Comparison of ENCODE assay signal across 9 cellular contexts in genomic region chr11:65927904-65928397, GRCh38. TPM values are rescaled to one million over a fixed set of nuclear protein-coding genes. Genes with fewer than 3 reads are reported as not detected.
DNase-seq lines count a peak whose midpoint lies in the region; ATAC-seq and TF ChIP-seq lines count a peak whose summit lies in the region.
"Had no signal": no experiment of that assay in that cellular context is flagged by ENCODE, and none has a peak within 500 bp of the region (broad histone marks: within the 10 kb centered on the region; RNA-seq: fewer than 3 reads in every experiment).

No MANE protein-coding gene starts in this region.

- no peaks in the 10 kb centered on the region for H3K36me3 ChIP-seq in smooth muscle cell (ENCODE audit: low read depth)
- no peaks in the 10 kb centered on the region for H3K36me3 ChIP-seq in breast epithelium

- H3K27me3 ChIP-seq in smooth muscle cell (ENCODE audit: low read depth) (no peaks in the 10 kb centered on the region), breast epithelium (no peaks in the 10 kb centered on the region)

- no peaks in the 10 kb centered on the region for H3K27me3 Mint-ChIP-seq in T-helper 17 cell
- H3K27me3 Mint-ChIP-seq in activated naive CD8-positive, alpha-beta T cell treated with anti-CD3 and anti-CD28 coated beads, Interleukin-2, amount 50 U/mL, for 24 hours = no peaks in the 10 kb centered on the region

- DNase-seq in GDM1 (lab: John Stamatoyannopoulos, UW) = peak; percentile 82
- DNase-seq in T-helper 17 cell = peak; percentile 42 to 55 (median 50)
- DNase-seq in activated naive CD8-positive, alpha-beta T cell treated with anti-CD3 and anti-CD28 coated beads, Interleukin-2, amount 50 U/mL, for 24 hours = peak; percentile 73
- DNase-seq in stimulated activated CD4-positive, alpha-beta T cell treated with anti-CD3 and anti-CD28 coated beads, Interleukin-12 subunit alpha, Interleukin-12 subunit beta, amount 100 ng/mL, for 24 hours (ENCODE audit: low read depth in 2 of 2) = peak; percentile 30 to 61
- DNase-seq in smooth muscle cell (lab: John Stamatoyannopoulos, UW; ENCODE audit: unreplicated experiment) = no peak
- no peak for DNase-seq in NCI-H146 treated with DMSO at 0.1 percent for 48 hours (lab: John Stamatoyannopoulos, UW; ENCODE audit: unreplicated experiment)
- DNase-seq in breast epithelium (ENCODE audit: low spot score in 2 of 2) = no peak

- ATAC-seq in HG02840 (IDR thresholded peaks at IDR 0.05; ENCODE audit: low FRiP score, unreplicated experiment) = peak; percentile 61
- peak; percentile 98 for ATAC-seq in T-helper 17 cell
- peak; percentile 86 for ATAC-seq in activated naive CD8-positive, alpha-beta T cell treated with anti-CD3 and anti-CD28 coated beads, Interleukin-2, amount 50 U/mL, for 24 hours

- no peak overlapping the region for H2AFZ ChIP-seq in smooth muscle cell (ENCODE audit: low read depth)

- peaks cover 26% of the 10 kb centered on the region for H3K4me1 Mint-ChIP-seq in T-helper 17 cell
- peaks cover 52% of the 10 kb centered on the region for H3K4me1 Mint-ChIP-seq in activated naive CD8-positive, alpha-beta T cell treated with anti-CD3 and anti-CD28 coated beads, Interleukin-2, amount 50 U/mL, for 24 hours

- H3K27ac Mint-ChIP-seq in T-helper 17 cell = peak overlapping the region; percentile 96
- peak overlapping the region; percentile 90 for H3K27ac Mint-ChIP-seq in activated naive CD8-positive, alpha-beta T cell treated with anti-CD3 and anti-CD28 coated beads, Interleukin-2, amount 50 U/mL, for 24 hours

- H3K4me3 ChIP-seq in smooth muscle cell = no peak overlapping the region
- H3K4me3 ChIP-seq in breast epithelium = peak overlapping the region in 1 of 3 donors; percentile 33

- 88% methylated on average over 9 of the region's 9 CpGs for WGBS in smooth muscle cell (ENCODE audit: low lambda C conversion rate)

- H3K79me2 ChIP-seq in smooth muscle cell (ENCODE audit: low read depth) = no peaks in the 10 kb centered on the region

- peak overlapping the region; percentile 77 for H3K4me3 Mint-ChIP-seq in T-helper 17 cell
- peak overlapping the region; percentile 69 for H3K4me3 Mint-ChIP-seq in activated naive CD8-positive, alpha-beta T cell treated with anti-CD3 and anti-CD28 coated beads, Interleukin-2, amount 50 U/mL, for 24 hours

- no peaks in the 10 kb centered on the region for H3F3A ChIP-seq in smooth muscle cell (ENCODE audit: low read depth)

- TF ChIP-seq POLR2A in breast epithelium (IDR thresholded peaks at IDR 0.05) = no peak

- H3K27ac ChIP-seq in smooth muscle cell (ENCODE audit: low read depth) = no peak overlapping the region
- H3K27ac ChIP-seq in breast epithelium = no peak overlapping the region

- TF ChIP-seq CTCF in smooth muscle cell (IDR thresholded peaks at IDR 0.05; ENCODE audit: borderline replicate concordance, insufficient read depth, poor library complexity, severe bottlenecking) (no peak), breast epithelium (IDR thresholded peaks at IDR 0.05) (no peak)

- H3K36me3 Mint-ChIP-seq in T-helper 17 cell (ENCODE audit: low read depth) = no peaks in the 10 kb centered on the region
- H3K36me3 Mint-ChIP-seq in activated naive CD8-positive, alpha-beta T cell treated with anti-CD3 and anti-CD28 coated beads, Interleukin-2, amount 50 U/mL, for 24 hours (ENCODE audit: low read depth) = no peaks in the 10 kb centered on the region

- H3K4me1 ChIP-seq in smooth muscle cell (ENCODE audit: low read depth) = no peaks in the 10 kb centered on the region
- no peaks in the 10 kb centered on the region for H3K4me1 ChIP-seq in breast epithelium

- no peak overlapping the region for H3K9ac ChIP-seq in smooth muscle cell (ENCODE audit: low read depth)

- H3K9me3 Mint-ChIP-seq in activated naive CD8-positive, alpha-beta T cell treated with anti-CD3 and anti-CD28 coated beads, Interleukin-2, amount 50 U/mL, for 24 hours = no peaks in the 10 kb centered on the region

- intact Hi-C loops in breast epithelium (cut with DNase I; ENCODE audit: low total_unique reads) = no loop called here

- no peaks in the 10 kb centered on the region for H4K20me1 ChIP-seq in smooth muscle cell (ENCODE audit: low read depth)

- H3K9me3 ChIP-seq in T-helper 17 cell (ENCODE audit: control insufficient read depth, low read length, poor library complexity, severe bottlenecking) (no peaks in the 10 kb centered on the region), smooth muscle cell (replicated peaks; ENCODE audit: low read depth) (no peaks in the 10 kb centered on the region), breast epithelium (no peaks in the 10 kb centered on the region)

- H3K4me2 ChIP-seq in smooth muscle cell = no peak overlapping the region

RNA-seq across cellular contexts. Expression of gene DRAP1, which starts 8.7 kb away (rescaled TPM):
- total RNA-seq in T-helper 17 cell (10 to 100 TPM; 63.1 to 65.7 TPM), smooth muscle cell (73.9 and 79.3 TPM in 2 replicates), breast epithelium (10 to 100 TPM; 50.1 to 64.5 (median 51.5) TPM)
- polyA plus RNA-seq in smooth muscle cell = 276 and 278 TPM in 2 replicates

RNA-seq across cellular contexts. Expression of gene C11orf68, which starts 9.1 kb away (rescaled TPM):
- 10 to 100 TPM; 14.1 to 18.1 TPM for total RNA-seq in T-helper 17 cell
- total RNA-seq in smooth muscle cell = 32.0 and 41.2 TPM in 2 replicates
- 90.8 and 99.5 TPM in 2 replicates for polyA plus RNA-seq in smooth muscle cell
- total RNA-seq in breast epithelium = 10 to 100 TPM; 16.7 to 20.3 (median 19.7) TPM

RNA-seq across cellular contexts. Expression of gene TSGA10IP, which starts 17.3 kb away (rescaled TPM):
- not detected for total RNA-seq in T-helper 17 cell
- total RNA-seq in smooth muscle cell = 0.27 TPM in 1 of 2 replicates, not detected in the other
- 1.5 TPM in 2 replicates for polyA plus RNA-seq in smooth muscle cell
- not detected for total RNA-seq in breast epithelium
- total RNA-seq: glomerular endothelial cell had no signal

RNA-seq across cellular contexts. Expression of gene FOSL1, which starts 27.8 kb away (rescaled TPM):
- total RNA-seq in T-helper 17 cell (1 to 10 TPM; 3.7 to 8.5 TPM), smooth muscle cell (12.5 and 15.8 TPM in 2 replicates), breast epithelium (10 to 100 TPM in 1 of 3 donors, 1 to 10 TPM in 2; 2.4 to 17.0 (median 7.2) TPM)
- polyA plus RNA-seq in smooth muscle cell = 26.1 and 49.8 TPM in 2 replicates

RNA-seq across cellular contexts. Expression of gene SART1, which starts 33.6 kb away (rescaled TPM):
- total RNA-seq in T-helper 17 cell (10 to 100 TPM; 74.2 to 80.9 TPM), smooth muscle cell (13.0 and 22.5 TPM in 2 replicates), breast epithelium (10 to 100 TPM; 55.2 to 68.5 (median 55.9) TPM)
- 61.4 and 62.5 TPM in 2 replicates for polyA plus RNA-seq in smooth muscle cell

Comparison
In these comparisons a context has a peak if more than half of its experiments do, and no peak if none do; other contexts are left out.
1. DNase-seq: peak in GDM1 (single experiment), T-helper 17 cell (3 of 3), activated naive CD8-positive, alpha-beta T cell treated with anti-CD3 and anti-CD28 coated beads, Interleukin-2, amount 50 U/mL, for 24 hours (single experiment) and stimulated activated CD4-positive, alpha-beta T cell treated with anti-CD3 and anti-CD28 coated beads, Interleukin-12 subunit alpha, Interleukin-12 subunit beta, amount 100 ng/mL, for 24 hours (2 of 2); none in smooth muscle cell (single experiment), NCI-H146 treated with DMSO at 0.1 percent for 48 hours (single experiment) and breast epithelium (0 of 2).
2. Peak in every context shown above with its lines, with median percentiles within 50 percentile points of each other: ATAC-seq.